ENCODE assay signal across 15 cellular contexts in the genomic region with DNA sequence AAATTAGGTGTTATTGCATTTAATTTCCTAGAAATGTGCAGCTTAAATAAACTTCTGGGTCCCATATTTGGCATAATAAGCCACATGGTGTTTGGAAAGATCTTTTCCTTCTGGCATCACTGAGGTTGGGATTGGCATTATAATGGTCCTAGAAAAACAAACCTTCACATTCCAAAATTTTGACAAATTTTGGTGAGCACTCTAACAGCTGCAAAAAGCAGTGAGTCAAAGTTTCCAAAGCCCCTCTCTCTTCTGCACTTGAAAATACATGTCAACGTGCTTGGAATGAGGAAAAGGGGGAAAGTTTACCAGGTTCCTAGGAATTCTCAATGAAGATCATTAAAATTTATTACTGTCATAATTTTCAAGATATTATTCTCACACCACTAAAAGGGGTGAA.
A peak's percentile ranks its signal among the peaks of the same experiment; 100 is the strongest.
DNase-seq lines count a peak whose midpoint lies in the region; ATAC-seq and TF ChIP-seq lines count a peak whose summit lies in the region.
"Had no signal": no experiment of that assay in that cellular context is flagged by ENCODE, and none has a peak within 500 bp of the region (broad histone marks: within the 10 kb centered on the region; RNA-seq: fewer than 3 reads in every experiment).

No MANE protein-coding gene starts in this region.

- no peak overlapping the region for H2AFZ ChIP-seq in hepatocyte

- no peaks in the 10 kb centered on the region for H3K27me3 Mint-ChIP-seq in activated T-cell treated with anti-CD3 and anti-CD28 coated beads, Interleukin-2, amount 50 U/mL, for 72 hours (ENCODE audit: low read depth)
- H3K27me3 Mint-ChIP-seq in T-helper 17 cell: no peaks in the 10 kb centered on the region
- H3K27me3 Mint-ChIP-seq: naive thymus-derived CD8-positive, alpha-beta T cell had no signal

- H3K27me3 ChIP-seq in hepatocyte (no peaks in the 10 kb centered on the region), upper lobe of left lung (no peaks in the 10 kb centered on the region), A673 (replicated peaks; ENCODE audit: insufficient read depth, low read depth, low read length, poor library complexity) (no peaks in the 10 kb centered on the region)
- H3K27me3 ChIP-seq: colonic mucosa had no signal

- no peak for TF ChIP-seq EP300 in upper lobe of left lung (IDR thresholded peaks at IDR 0.05)

- intact Hi-C loops in A673 (cut with micrococcal nuclease; ENCODE audit: unreplicated experiment): no loop called here

- no peaks in the 10 kb centered on the region for H3K79me2 ChIP-seq in hepatocyte

- peaks cover 8 to 12% of the 10 kb centered on the region in 2 donors for H3K9me3 Mint-ChIP-seq in activated T-cell treated with anti-CD3 and anti-CD28 coated beads, Interleukin-2, amount 50 U/mL, for 72 hours

- CTCF ChIA-PET in A673 (lab: Charles Lee): no interaction called here

- H3K4me3 ChIP-seq in hepatocyte (no peak overlapping the region), upper lobe of left lung (no peak overlapping the region), A673 (ENCODE audit: low read depth, low read length, poor library complexity, severe bottlenecking) (no peak overlapping the region)
- H3K4me3 ChIP-seq: colonic mucosa had no signal

- peak overlapping the region; percentile 41 to 67 for H3K4me3 Mint-ChIP-seq in activated T-cell treated with anti-CD3 and anti-CD28 coated beads, Interleukin-2, amount 50 U/mL, for 72 hours
- no peak overlapping the region for H3K4me3 Mint-ChIP-seq in T-helper 17 cell

- POLR2A ChIA-PET in A673 (lab: Charles Lee; ENCODE audit: low non-redundant PET): no interaction called here

- peaks cover 91% of the 10 kb centered on the region for H3K4me1 Mint-ChIP-seq in activated T-cell treated with anti-CD3 and anti-CD28 coated beads, Interleukin-2, amount 50 U/mL, for 72 hours (ENCODE audit: low read depth)
- H3K4me1 Mint-ChIP-seq in T-helper 17 cell: peaks cover 51% of the 10 kb centered on the region

- WGBS in hepatocyte (ENCODE audit: low lambda C conversion rate, missing lambda C conversion rate): 0% methylated on average over 1 of the region's 1 CpG
- WGBS in upper lobe of left lung, 2 donors: 21 to 79% methylated on average over 1 of the region's 1 CpG

- no peak for ATAC-seq in activated T-cell treated with anti-CD3 and anti-CD28 coated beads, Interleukin-2, amount 50 U/mL, for 72 hours (replicated peaks in 1 of 2)
- ATAC-seq in T-helper 17 cell (no peak), upper lobe of left lung (ENCODE audit: low FRiP score in 2 of 2) (no peak)
- ATAC-seq: HepG2 had no signal

- no peak for DNase-seq in activated T-cell treated with anti-CD3 and anti-CD28 coated beads, Interleukin-2, amount 50 U/mL, for 72 hours
- DNase-seq in activated T-cell treated with anti-CD3 and anti-CD28 coated beads for 4 hours (no peak), T-helper 17 cell (no peak), hepatocyte (ENCODE audit: low spot score) (no peak), upper lobe of left lung (no peak), A673 (ENCODE audit: low spot score) (no peak), DMS79 treated with DMSO at 0.1 percent for 48 hours (lab: John Stamatoyannopoulos, UW) (no peak)
- no peak for DNase-seq in activated naive CD4-positive, alpha-beta T cell treated with anti-CD3 and anti-CD28 coated beads, Interleukin-2, amount 50 U/mL, for 16 hours
- DNase-seq: colonic mucosa; kidney glomerular epithelial cell; naive thymus-derived CD8-positive, alpha-beta T cell; NCI-H1105; NCI-H226 had no signal

- H3K27ac ChIP-seq in hepatocyte: peak overlapping the region; percentile 4
- H3K27ac ChIP-seq in upper lobe of left lung: peak overlapping the region; percentile 57 to 80 (median 64)
- no peak overlapping the region for H3K27ac ChIP-seq in A673 (ENCODE audit: low read depth, low read length, poor library complexity, severe bottlenecking)
- H3K27ac ChIP-seq: colonic mucosa, VCaP had no signal

- H3K4me2 ChIP-seq in hepatocyte: no peak overlapping the region

- no TSS peak for BruUV-seq in A673 (replicated peaks; lab: Mats Ljungman, UMichigan)

- H3K9me2 ChIP-seq in hepatocyte (replicated peaks; ENCODE audit: insufficient read depth): no peaks in the 10 kb centered on the region

- TF ChIP-seq CTCF in hepatocyte (IDR thresholded peaks at IDR 0.05; ENCODE audit: poor library complexity) (no peak), upper lobe of left lung (IDR thresholded peaks at IDR 0.05) (no peak), A673 (conservative IDR thresholded peaks at IDR 0.05; ENCODE audit: low read depth, low read length) (no peak)

- H3K4me1 ChIP-seq in hepatocyte (ENCODE audit: insufficient read depth) (peaks cover 21% of the 10 kb centered on the region), upper lobe of left lung (peaks cover 14 to 39% (median 24%) of the 10 kb centered on the region in 4 donors), A673 (ENCODE audit: insufficient read depth, low read length, poor library complexity, severe bottlenecking) (no peaks in the 10 kb centered on the region)

- peak overlapping the region; percentile 7 for H3K27ac Mint-ChIP-seq in activated T-cell treated with anti-CD3 and anti-CD28 coated beads, Interleukin-2, amount 50 U/mL, for 72 hours
- peak overlapping the region; percentile 56 for H3K27ac Mint-ChIP-seq in T-helper 17 cell

- no peaks in the 10 kb centered on the region for H3K36me3 ChIP-seq in hepatocyte (replicated peaks; ENCODE audit: insufficient read depth, low read depth)
- peaks cover 0 to 30% (median 1%) of the 10 kb centered on the region in 4 donors for H3K36me3 ChIP-seq in upper lobe of left lung
- H3K36me3 ChIP-seq in A673 (ENCODE audit: insufficient read depth, low read length, poor library complexity, severe bottlenecking): no peaks in the 10 kb centered on the region
- H3K36me3 ChIP-seq: colonic mucosa had no signal

- H3K9me3 ChIP-seq in T-helper 17 cell (ENCODE audit: control insufficient read depth, low read length, poor library complexity, severe bottlenecking) (no peaks in the 10 kb centered on the region), hepatocyte (ENCODE audit: low read depth) (no peaks in the 10 kb centered on the region), upper lobe of left lung (no peaks in the 10 kb centered on the region), A673 (ENCODE audit: low read depth, low read length, poor library complexity, severe bottlenecking) (no peaks in the 10 kb centered on the region)
- H3K9me3 ChIP-seq: colonic mucosa had no signal

- TF ChIP-seq POLR2A in upper lobe of left lung (IDR thresholded peaks at IDR 0.05): no peak

- peaks cover 7 to 13% of the 10 kb centered on the region in 2 donors for H3K36me3 Mint-ChIP-seq in activated T-cell treated with anti-CD3 and anti-CD28 coated beads, Interleukin-2, amount 50 U/mL, for 72 hours (ENCODE audit: insufficient read depth in 2 of 2)
- peaks cover 3% of the 10 kb centered on the region for H3K36me3 Mint-ChIP-seq in T-helper 17 cell (ENCODE audit: low read depth)
- H3K36me3 Mint-ChIP-seq: naive thymus-derived CD8-positive, alpha-beta T cell had no signal

- H4K20me1 ChIP-seq in hepatocyte (ENCODE audit: insufficient read depth, poor library complexity, severe bottlenecking): no peaks in the 10 kb centered on the region
